ENCODE assay signal across 19 cellular contexts in the genomic region with DNA sequence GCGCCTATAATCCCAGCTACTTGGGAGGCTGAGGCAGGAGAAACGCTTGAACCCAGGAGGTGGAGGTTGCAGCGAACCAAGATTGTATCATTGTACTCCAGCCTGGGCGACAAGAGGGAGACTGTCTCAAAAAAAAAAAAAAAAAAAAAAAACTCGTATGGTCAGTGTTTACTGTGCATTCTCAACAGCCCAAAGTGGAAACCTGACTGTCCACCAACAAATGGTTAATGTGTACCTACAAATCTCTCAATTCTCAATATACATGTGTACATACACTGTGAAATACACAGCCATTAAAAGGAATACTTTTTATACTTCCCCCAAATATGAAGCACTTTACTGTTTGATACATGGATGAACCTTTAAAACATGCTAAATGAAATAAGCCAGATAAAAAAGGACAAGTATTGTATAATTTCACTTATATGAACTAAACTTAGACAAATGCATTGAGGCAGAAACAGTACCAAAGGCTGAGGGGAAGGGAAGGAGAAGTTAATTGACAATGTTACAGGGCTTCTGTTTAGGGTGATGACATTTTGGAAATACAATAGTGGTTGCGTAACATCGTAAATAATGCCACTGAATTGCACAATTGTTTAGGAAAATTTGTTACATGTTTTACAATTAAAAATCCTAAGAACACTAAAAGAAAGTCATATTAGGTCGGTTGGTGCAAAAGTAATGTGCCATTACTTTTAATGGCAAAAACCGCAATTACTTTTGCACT. TPM values are rescaled to one million over a fixed set of nuclear protein-coding genes. Genes with fewer than 3 reads are reported as not detected.
DNase-seq lines count a peak whose midpoint lies in the region; ATAC-seq, FAIRE-seq and TF ChIP-seq lines count a peak whose summit lies in the region.
"Had no signal": no experiment of that assay in that cellular context is flagged by ENCODE, and none has a peak within 500 bp of the region (broad histone marks: within the 10 kb centered on the region; RNA-seq: fewer than 3 reads in every experiment).

No MANE protein-coding gene starts in this region.

- no peak for TF ChIP-seq CTCF in AG10803 (conservative IDR thresholded peaks at IDR 0.05; ENCODE audit: low read length)
- no peak for TF ChIP-seq CTCF in foreskin keratinocyte (conservative IDR thresholded peaks at IDR 0.05)
- TF ChIP-seq CTCF in hepatocyte (IDR thresholded peaks at IDR 0.05; ENCODE audit: poor library complexity): no peak

- H3K27me3 ChIP-seq in SJCRH30: no peaks in the 10 kb centered on the region
- no peaks in the 10 kb centered on the region for H3K27me3 ChIP-seq in foreskin keratinocyte
- no peaks in the 10 kb centered on the region for H3K27me3 ChIP-seq in hepatocyte
- H3K27me3 ChIP-seq: BLaER1 had no signal

- WGBS in hepatocyte (ENCODE audit: low lambda C conversion rate, missing lambda C conversion rate): 89% methylated on average over 9 of the region's 9 CpGs

- peaks cover 9% of the 10 kb centered on the region for H3K4me1 ChIP-seq in SJCRH30
- peaks cover 5% of the 10 kb centered on the region for H3K4me1 ChIP-seq in foreskin keratinocyte
- no peaks in the 10 kb centered on the region for H3K4me1 ChIP-seq in hepatocyte (ENCODE audit: insufficient read depth)

- H3K79me2 ChIP-seq in hepatocyte: no peaks in the 10 kb centered on the region

- DNase-seq in AG10803 (ENCODE audit: low read depth) (peak; percentile 53), HT-29 (ENCODE audit: low spot score) (peak; percentile 18), SJCRH30 (no peak), foreskin keratinocyte (no peak), RCC 7860 (ENCODE audit: low spot score) (no peak), hepatocyte (ENCODE audit: low spot score) (no peak)
- no peak for DNase-seq in stimulated activated CD4-positive, alpha-beta T cell treated with anti-CD3 and anti-CD28 coated beads, Interleukin-4, amount 100 ng/mL, for 24 hours
- DNase-seq: activated T-cell treated with anti-CD3 and anti-CD28 coated beads, Interleukin-2, amount 50 U/mL, for 4 hours; effector CD4-positive, alpha-beta T cell; GDM1; head of caudate nucleus; HFFc6; left cardiac atrium; NCI-H1105 treated with DMSO at 0.1 percent for 48 hours; NCI-H510A treated with DMSO at 0.1 percent for 48 hours; SHP77 treated with DMSO at 0.1 percent for 48 hours had no signal

- no peak for FAIRE-seq in RCC 7860 (lab: Jason Lieb, UNC)

- ATAC-seq in foreskin keratinocyte: peak; percentile 0
- no peak for ATAC-seq in HG02798 (IDR thresholded peaks at IDR 0.05; ENCODE audit: poor library complexity, unreplicated experiment)
- ATAC-seq: activated T-cell treated with anti-CD3 and anti-CD28 coated beads, Interleukin-2, amount 50 U/mL, for 4 hours; left cardiac atrium; right cardiac atrium had no signal

- H3K4me3 ChIP-seq in AG10803 (ENCODE audit: low read length): no peak overlapping the region
- H3K4me3 ChIP-seq in SJCRH30: no peak overlapping the region
- no peak overlapping the region for H3K4me3 ChIP-seq in hepatocyte
- H3K4me3 ChIP-seq: BLaER1 had no signal

- H3K4me2 ChIP-seq in hepatocyte: no peak overlapping the region
- H3K4me2 ChIP-seq: BLaER1 had no signal

- no peaks in the 10 kb centered on the region for H4K20me1 ChIP-seq in hepatocyte (ENCODE audit: insufficient read depth, poor library complexity, severe bottlenecking)

- no peaks in the 10 kb centered on the region for H3K9me2 ChIP-seq in hepatocyte (replicated peaks; ENCODE audit: insufficient read depth)

- H3K27ac ChIP-seq in SJCRH30 (peak overlapping the region; percentile 51; the same call in 1 of the 2 replicates), foreskin keratinocyte (no peak overlapping the region), hepatocyte (no peak overlapping the region)
- H3K27ac ChIP-seq: BLaER1 had no signal

- H2AFZ ChIP-seq in hepatocyte: no peak overlapping the region

- H3K36me3 ChIP-seq in SJCRH30: peaks cover 40% of the 10 kb centered on the region
- H3K36me3 ChIP-seq in hepatocyte (replicated peaks; ENCODE audit: insufficient read depth, low read depth): peaks cover 3% of the 10 kb centered on the region

- no peaks in the 10 kb centered on the region for H3K9me3 ChIP-seq in SJCRH30 (replicated peaks)
- no peaks in the 10 kb centered on the region for H3K9me3 ChIP-seq in hepatocyte (ENCODE audit: low read depth)
- H3K9me3 ChIP-seq: BLaER1 had no signal

RNA-seq across cellular contexts. Expression of gene DNAJA1, which starts 16.6 kb away (rescaled TPM):
- total RNA-seq in HT-29 (2014; rRNA removed; shearing (Covaris generic)): 53.2 and 59.5 TPM in 2 replicates
- 239 and 246 TPM in 2 replicates for total RNA-seq in SJCRH30 (2014; rRNA removed; shearing (Covaris generic))
- 137 and 170 TPM in 2 replicates for total RNA-seq in foreskin keratinocyte
- polyA plus RNA-seq in foreskin keratinocyte: 116 and 146 TPM in 2 replicates
- total RNA-seq in hepatocyte: 171 and 185 TPM in 2 replicates
- polyA plus RNA-seq in hepatocyte: 163 and 173 TPM in 2 replicates

RNA-seq across cellular contexts. Expression of gene SMU1, which starts 34.9 kb away (rescaled TPM):
- 11.5 and 11.8 TPM in 2 replicates for total RNA-seq in HT-29 (2014; rRNA removed; shearing (Covaris generic))
- 30.0 and 30.4 TPM in 2 replicates for total RNA-seq in SJCRH30 (2014; rRNA removed; shearing (Covaris generic))
- total RNA-seq in foreskin keratinocyte (22.9 and 24.8 TPM in 2 replicates), hepatocyte (21.8 and 25.1 TPM in 2 replicates)
- polyA plus RNA-seq in foreskin keratinocyte (11.0 and 13.0 TPM in 2 replicates), hepatocyte (15.8 and 17.8 TPM in 2 replicates)

RNA-seq across cellular contexts. Expression of gene APTX, which starts 40.2 kb away (rescaled TPM):
- 26.0 and 29.7 TPM in 2 replicates for total RNA-seq in HT-29 (2014; rRNA removed; shearing (Covaris generic))
- total RNA-seq in SJCRH30 (2014; rRNA removed; shearing (Covaris generic)): 32.0 and 32.3 TPM in 2 replicates
- total RNA-seq in foreskin keratinocyte (58.2 and 66.3 TPM in 2 replicates), hepatocyte (31.2 and 40.9 TPM in 2 replicates)
- polyA plus RNA-seq in foreskin keratinocyte (51.3 and 62.5 TPM in 2 replicates), hepatocyte (31.5 and 32.6 TPM in 2 replicates)

Comparison
In these comparisons a context has a peak if more than half of its experiments do, and no peak if none do; other contexts are left out.
1. DNase-seq: peak in AG10803 (single experiment) and HT-29 (single experiment); none in SJCRH30 (0 of 2), foreskin keratinocyte (0 of 2), stimulated activated CD4-positive, alpha-beta T cell treated with anti-CD3 and anti-CD28 coated beads, Interleukin-4, amount 100 ng/mL, for 24 hours (single experiment), RCC 7860 (single experiment) and hepatocyte (single experiment).